In the genomic region with DNA sequence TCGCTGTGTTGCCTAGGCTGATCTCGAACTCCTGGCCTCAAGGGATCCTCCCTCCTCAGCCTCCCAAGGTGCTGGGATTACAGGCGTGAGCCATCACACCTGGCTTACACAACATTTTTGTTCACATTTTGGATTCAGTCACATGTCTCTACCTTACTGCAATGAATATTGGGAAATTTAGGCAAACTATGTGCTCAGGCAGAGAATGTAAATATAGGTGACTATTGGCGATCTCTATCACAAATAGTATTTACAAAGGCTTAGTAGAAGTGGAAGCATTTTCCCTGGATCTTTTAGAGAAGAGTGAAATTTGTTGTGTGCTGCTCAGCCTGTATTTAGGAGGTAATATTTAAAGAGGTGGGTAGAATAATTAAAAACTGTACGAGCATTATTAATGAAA, we compare ENCODE assay signal across 1 cellular context.
TF ChIP-seq lines count a peak whose summit lies in the region.

No MANE protein-coding gene starts in this region.

TF ChIP-seq in HepG2, 621 proteins besides CTCF, POLR2A, EP300 and RAD21 (continued from another document and continues in another):
- TF ChIP-seq CCAR2 (optimal IDR thresholded peaks at IDR 0.05; ENCODE audit: low read depth, low read length) (no peak), RFX3 (CRISPR knock-in tag; IDR thresholded peaks at IDR 0.05) (no peak), TP53 (CRISPR knock-in tag; conservative IDR thresholded peaks at IDR 0.05) (no peak), ZNF891 (CRISPR knock-in tag; IDR thresholded peaks at IDR 0.05) (no peak), ZNF792 (CRISPR knock-in tag; IDR thresholded peaks at IDR 0.05) (no peak), TSC22D2 (CRISPR knock-in tag; IDR thresholded peaks at IDR 0.05; ENCODE audit: borderline replicate concordance) (no peak), SIX4 (CRISPR knock-in tag; IDR thresholded peaks at IDR 0.05) (no peak), CEBPB (IDR thresholded peaks at IDR 0.05; ENCODE audit: borderline replicate concordance, low read depth, low read length) (peak; percentile 81), ZKSCAN8 (CRISPR knock-in tag; IDR thresholded peaks at IDR 0.05; ENCODE audit: borderline replicate concordance) (no peak), ZNF746 (CRISPR knock-in tag; IDR thresholded peaks at IDR 0.05) (no peak), ZNF816 (CRISPR knock-in tag; IDR thresholded peaks at IDR 0.05; ENCODE audit: borderline replicate concordance) (no peak), ZNF607 (CRISPR knock-in tag; IDR thresholded peaks at IDR 0.05; ENCODE audit: borderline replicate concordance) (no peak), ZBTB3 (CRISPR knock-in tag; IDR thresholded peaks at IDR 0.05; ENCODE audit: borderline replicate concordance, low read depth) (no peak), ZNF703 (CRISPR knock-in tag; IDR thresholded peaks at IDR 0.05; ENCODE audit: borderline replicate concordance) (no peak), ZIK1 (CRISPR knock-in tag; IDR thresholded peaks at IDR 0.05; ENCODE audit: borderline replicate concordance, low read depth) (no peak), ZSCAN9 (CRISPR knock-in tag; IDR thresholded peaks at IDR 0.05; ENCODE audit: borderline replicate concordance) (no peak), HNF4G (IDR thresholded peaks at IDR 0.05; ENCODE audit: borderline replicate concordance, low read depth, low read length) (no peak), HNF4G (CRISPR knock-in tag; IDR thresholded peaks at IDR 0.05; ENCODE audit: borderline replicate concordance, low read depth) (no peak), PAF1 (CRISPR knock-in tag; IDR thresholded peaks at IDR 0.05) (no peak), ZNF570 (CRISPR knock-in tag; IDR thresholded peaks at IDR 0.05; ENCODE audit: borderline replicate concordance) (no peak), ZNF205 (CRISPR knock-in tag; IDR thresholded peaks at IDR 0.05) (no peak), ZNF383 (CRISPR knock-in tag; IDR thresholded peaks at IDR 0.05; ENCODE audit: borderline replicate concordance) (no peak), SMAD3 (CRISPR knock-in tag; IDR thresholded peaks at IDR 0.05) (no peak), ZNF326 (CRISPR knock-in tag; IDR thresholded peaks at IDR 0.05; ENCODE audit: borderline replicate concordance) (no peak), ZC3H4 (CRISPR knock-in tag; IDR thresholded peaks at IDR 0.05; ENCODE audit: borderline replicate concordance) (no peak), POGZ (CRISPR knock-in tag; IDR thresholded peaks at IDR 0.05) (0 out of 2 replicates have a peak, but pooled peaks have one; percentile 40)
- TF ChIP-seq, protein P1, sequence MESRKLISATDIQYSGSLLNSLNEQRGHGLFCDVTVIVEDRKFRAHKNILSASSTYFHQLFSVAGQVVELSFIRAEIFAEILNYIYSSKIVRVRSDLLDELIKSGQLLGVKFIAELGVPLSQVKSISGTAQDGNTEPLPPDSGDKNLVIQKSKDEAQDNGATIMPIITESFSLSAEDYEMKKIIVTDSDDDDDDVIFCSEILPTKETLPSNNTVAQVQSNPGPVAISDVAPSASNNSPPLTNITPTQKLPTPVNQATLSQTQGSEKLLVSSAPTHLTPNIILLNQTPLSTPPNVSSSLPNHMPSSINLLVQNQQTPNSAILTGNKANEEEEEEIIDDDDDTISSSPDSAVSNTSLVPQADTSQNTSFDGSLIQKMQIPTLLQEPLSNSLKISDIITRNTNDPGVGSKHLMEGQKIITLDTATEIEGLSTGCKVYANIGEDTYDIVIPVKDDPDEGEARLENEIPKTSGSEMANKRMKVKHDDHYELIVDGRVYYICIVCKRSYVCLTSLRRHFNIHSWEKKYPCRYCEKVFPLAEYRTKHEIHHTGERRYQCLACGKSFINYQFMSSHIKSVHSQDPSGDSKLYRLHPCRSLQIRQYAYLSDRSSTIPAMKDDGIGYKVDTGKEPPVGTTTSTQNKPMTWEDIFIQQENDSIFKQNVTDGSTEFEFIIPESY (CRISPR knock-in tag; IDR thresholded peaks at IDR 0.05): peak; percentile 41; the same call in 1 of the 2 replicates
- TF ChIP-seq, protein P2, sequence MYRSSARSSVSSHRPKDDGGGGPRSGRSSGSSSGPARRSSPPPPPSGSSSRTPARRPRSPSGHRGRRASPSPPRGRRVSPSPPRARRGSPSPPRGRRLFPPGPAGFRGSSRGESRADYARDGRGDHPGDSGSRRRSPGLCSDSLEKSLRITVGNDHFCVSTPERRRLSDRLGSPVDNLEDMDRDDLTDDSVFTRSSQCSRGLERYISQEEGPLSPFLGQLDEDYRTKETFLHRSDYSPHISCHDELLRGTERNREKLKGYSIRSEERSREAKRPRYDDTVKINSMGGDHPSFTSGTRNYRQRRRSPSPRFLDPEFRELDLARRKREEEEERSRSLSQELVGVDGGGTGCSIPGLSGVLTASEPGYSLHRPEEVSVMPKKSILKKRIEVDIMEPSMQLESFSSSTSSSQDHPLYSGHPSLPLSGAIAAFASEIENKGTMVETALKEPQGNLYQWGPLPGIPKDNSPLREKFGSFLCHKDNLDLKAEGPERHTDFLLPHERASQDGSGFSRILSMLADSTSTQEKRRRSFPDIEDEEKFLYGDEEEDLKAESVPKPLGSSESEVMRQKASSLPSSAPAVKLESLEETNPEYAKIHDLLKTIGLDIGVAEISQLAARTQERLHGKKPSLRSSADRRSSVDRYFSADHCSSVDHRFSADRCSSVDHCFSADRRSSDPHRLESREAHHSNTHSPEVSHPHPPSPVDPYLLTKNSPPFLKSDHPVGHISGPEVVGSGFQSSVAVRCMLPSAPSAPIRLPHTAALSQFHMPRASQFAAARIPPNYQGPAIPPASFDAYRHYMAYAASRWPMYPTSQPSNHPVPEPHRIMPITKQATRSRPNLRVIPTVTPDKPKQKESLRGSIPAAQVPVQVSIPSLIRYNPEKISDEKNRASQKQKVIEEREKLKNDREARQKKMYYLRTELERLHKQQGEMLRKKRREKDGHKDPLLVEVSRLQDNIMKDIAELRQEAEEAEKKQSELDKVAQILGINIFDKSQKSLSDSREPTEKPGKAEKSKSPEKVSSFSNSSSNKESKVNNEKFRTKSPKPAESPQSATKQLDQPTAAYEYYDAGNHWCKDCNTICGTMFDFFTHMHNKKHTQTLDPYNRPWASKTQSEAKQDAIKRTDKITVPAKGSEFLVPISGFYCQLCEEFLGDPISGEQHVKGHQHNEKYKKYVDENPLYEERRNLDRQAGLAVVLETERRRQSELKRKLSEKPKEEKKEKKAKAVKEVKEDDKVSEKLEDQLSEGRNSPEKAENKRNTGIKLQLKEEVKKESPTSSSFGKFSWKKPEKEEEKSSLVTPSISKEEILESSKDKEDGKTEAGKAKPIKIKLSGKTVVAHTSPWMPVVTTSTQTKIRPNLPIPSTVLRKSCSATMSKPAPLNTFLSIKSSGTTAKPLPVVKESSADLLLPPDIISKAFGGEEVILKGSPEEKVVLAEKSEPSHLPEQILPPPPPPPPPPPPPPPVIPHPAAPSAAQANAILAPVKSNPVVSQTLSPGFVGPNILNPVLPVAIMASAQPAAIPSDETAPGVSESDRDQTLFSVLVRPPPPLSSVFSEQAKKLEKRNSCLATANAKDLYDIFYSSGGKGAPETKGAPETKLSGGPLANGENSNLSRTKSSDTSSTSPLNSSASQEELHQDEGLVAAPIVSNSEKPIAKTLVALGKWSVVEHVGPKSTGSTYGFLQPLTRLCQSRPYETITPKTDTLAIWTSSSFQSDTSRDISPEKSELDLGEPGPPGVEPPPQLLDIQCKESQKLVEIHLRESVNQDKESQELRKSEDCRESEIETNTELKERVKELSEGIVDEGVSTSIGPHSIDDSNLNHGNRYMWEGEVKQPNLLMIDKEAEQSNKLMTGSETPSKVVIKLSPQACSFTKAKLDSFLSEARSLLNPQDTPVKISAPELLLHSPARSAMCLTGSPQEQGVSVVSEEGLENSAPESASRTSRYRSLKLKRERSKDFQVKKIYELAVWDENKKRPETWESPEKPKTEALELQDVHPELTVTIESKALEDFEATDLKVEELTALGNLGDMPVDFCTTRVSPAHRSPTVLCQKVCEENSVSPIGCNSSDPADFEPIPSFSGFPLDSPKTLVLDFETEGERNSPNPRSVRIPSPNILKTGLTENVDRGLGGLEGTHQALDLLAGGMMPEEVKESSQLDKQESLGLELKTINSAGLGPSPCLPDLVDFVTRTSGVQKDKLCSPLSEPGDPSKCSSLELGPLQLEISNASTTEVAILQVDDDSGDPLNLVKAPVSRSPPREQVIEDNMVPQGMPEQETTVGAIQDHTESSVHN (CRISPR knock-in tag; IDR thresholded peaks at IDR 0.05): no peak
- TF ChIP-seq, protein P3, sequence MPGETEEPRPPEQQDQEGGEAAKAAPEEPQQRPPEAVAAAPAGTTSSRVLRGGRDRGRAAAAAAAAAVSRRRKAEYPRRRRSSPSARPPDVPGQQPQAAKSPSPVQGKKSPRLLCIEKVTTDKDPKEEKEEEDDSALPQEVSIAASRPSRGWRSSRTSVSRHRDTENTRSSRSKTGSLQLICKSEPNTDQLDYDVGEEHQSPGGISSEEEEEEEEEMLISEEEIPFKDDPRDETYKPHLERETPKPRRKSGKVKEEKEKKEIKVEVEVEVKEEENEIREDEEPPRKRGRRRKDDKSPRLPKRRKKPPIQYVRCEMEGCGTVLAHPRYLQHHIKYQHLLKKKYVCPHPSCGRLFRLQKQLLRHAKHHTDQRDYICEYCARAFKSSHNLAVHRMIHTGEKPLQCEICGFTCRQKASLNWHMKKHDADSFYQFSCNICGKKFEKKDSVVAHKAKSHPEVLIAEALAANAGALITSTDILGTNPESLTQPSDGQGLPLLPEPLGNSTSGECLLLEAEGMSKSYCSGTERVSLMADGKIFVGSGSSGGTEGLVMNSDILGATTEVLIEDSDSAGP (CRISPR knock-in tag; IDR thresholded peaks at IDR 0.05; ENCODE audit: borderline replicate concordance): no peak
- TF ChIP-seq, protein P4, sequence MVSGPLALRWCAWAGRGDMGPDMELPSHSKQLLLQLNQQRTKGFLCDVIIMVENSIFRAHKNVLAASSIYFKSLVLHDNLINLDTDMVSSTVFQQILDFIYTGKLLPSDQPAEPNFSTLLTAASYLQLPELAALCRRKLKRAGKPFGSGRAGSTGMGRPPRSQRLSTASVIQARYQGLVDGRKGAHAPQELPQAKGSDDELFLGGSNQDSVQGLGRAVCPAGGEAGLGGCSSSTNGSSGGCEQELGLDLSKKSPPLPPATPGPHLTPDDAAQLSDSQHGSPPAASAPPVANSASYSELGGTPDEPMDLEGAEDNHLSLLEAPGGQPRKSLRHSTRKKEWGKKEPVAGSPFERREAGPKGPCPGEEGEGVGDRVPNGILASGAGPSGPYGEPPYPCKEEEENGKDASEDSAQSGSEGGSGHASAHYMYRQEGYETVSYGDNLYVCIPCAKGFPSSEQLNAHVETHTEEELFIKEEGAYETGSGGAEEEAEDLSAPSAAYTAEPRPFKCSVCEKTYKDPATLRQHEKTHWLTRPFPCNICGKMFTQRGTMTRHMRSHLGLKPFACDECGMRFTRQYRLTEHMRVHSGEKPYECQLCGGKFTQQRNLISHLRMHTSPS (CRISPR knock-in tag; IDR thresholded peaks at IDR 0.05; ENCODE audit: low read depth): no peak
- TF ChIP-seq, protein P5, sequence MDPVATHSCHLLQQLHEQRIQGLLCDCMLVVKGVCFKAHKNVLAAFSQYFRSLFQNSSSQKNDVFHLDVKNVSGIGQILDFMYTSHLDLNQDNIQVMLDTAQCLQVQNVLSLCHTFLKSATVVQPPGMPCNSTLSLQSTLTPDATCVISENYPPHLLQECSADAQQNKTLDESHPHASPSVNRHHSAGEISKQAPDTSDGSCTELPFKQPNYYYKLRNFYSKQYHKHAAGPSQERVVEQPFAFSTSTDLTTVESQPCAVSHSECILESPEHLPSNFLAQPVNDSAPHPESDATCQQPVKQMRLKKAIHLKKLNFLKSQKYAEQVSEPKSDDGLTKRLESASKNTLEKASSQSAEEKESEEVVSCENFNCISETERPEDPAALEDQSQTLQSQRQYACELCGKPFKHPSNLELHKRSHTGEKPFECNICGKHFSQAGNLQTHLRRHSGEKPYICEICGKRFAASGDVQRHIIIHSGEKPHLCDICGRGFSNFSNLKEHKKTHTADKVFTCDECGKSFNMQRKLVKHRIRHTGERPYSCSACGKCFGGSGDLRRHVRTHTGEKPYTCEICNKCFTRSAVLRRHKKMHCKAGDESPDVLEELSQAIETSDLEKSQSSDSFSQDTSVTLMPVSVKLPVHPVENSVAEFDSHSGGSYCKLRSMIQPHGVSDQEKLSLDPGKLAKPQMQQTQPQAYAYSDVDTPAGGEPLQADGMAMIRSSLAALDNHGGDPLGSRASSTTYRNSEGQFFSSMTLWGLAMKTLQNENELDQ (CRISPR knock-in tag; IDR thresholded peaks at IDR 0.05; ENCODE audit: borderline replicate concordance): no peak
- TF ChIP-seq, protein P6, sequence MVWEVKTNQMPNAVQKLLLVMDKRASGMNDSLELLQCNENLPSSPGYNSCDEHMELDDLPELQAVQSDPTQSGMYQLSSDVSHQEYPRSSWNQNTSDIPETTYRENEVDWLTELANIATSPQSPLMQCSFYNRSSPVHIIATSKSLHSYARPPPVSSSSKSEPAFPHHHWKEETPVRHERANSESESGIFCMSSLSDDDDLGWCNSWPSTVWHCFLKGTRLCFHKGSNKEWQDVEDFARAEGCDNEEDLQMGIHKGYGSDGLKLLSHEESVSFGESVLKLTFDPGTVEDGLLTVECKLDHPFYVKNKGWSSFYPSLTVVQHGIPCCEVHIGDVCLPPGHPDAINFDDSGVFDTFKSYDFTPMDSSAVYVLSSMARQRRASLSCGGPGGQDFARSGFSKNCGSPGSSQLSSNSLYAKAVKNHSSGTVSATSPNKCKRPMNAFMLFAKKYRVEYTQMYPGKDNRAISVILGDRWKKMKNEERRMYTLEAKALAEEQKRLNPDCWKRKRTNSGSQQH (CRISPR knock-in tag; IDR thresholded peaks at IDR 0.05; ENCODE audit: low read depth): no peak
- TF ChIP-seq, protein P7, sequence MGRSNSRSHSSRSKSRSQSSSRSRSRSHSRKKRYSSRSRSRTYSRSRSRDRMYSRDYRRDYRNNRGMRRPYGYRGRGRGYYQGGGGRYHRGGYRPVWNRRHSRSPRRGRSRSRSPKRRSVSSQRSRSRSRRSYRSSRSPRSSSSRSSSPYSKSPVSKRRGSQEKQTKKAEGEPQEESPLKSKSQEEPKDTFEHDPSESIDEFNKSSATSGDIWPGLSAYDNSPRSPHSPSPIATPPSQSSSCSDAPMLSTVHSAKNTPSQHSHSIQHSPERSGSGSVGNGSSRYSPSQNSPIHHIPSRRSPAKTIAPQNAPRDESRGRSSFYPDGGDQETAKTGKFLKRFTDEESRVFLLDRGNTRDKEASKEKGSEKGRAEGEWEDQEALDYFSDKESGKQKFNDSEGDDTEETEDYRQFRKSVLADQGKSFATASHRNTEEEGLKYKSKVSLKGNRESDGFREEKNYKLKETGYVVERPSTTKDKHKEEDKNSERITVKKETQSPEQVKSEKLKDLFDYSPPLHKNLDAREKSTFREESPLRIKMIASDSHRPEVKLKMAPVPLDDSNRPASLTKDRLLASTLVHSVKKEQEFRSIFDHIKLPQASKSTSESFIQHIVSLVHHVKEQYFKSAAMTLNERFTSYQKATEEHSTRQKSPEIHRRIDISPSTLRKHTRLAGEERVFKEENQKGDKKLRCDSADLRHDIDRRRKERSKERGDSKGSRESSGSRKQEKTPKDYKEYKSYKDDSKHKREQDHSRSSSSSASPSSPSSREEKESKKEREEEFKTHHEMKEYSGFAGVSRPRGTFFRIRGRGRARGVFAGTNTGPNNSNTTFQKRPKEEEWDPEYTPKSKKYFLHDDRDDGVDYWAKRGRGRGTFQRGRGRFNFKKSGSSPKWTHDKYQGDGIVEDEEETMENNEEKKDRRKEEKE (IDR thresholded peaks at IDR 0.05): no peak
- TF ChIP-seq, protein P8, sequence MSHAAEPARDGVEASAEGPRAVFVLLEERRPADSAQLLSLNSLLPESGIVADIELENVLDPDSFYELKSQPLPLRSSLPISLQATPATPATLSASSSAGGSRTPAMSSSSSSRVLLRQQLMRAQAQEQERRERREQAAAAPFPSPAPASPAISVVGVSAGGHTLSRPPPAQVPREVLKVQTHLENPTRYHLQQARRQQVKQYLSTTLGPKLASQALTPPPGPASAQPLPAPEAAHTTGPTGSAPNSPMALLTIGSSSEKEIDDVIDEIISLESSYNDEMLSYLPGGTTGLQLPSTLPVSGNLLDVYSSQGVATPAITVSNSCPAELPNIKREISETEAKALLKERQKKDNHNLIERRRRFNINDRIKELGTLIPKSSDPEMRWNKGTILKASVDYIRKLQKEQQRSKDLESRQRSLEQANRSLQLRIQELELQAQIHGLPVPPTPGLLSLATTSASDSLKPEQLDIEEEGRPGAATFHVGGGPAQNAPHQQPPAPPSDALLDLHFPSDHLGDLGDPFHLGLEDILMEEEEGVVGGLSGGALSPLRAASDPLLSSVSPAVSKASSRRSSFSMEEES (CRISPR knock-in tag; IDR thresholded peaks at IDR 0.05): peak; percentile 60; the same call in 1 of the 2 replicates
